24 cellular contexts compared by ENCODE assay signal in the genomic region with DNA sequence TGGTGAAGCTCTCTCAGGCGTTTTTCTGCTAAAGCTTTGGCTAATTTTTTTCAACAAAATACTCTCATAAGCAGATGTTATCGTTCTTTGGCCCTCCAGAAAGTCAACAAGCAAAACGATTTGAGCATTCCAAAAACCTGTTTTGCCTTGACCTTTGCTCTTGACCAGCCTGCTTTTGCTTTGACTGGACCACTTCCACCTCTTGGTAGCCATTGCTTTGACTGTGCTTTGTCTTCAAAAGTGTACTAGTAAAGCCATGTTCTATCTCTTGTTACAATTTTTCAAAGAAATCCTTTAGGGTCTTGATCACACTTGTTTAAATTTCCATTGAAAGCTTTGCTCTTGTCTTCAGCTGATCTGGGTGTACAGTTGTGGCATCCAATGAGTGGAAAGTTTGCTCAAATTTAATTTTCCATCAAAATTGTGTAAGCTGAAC. TPM values are rescaled to one million over a fixed set of nuclear protein-coding genes. Genes with fewer than 3 reads are reported as not detected.
DNase-seq lines count a peak whose midpoint lies in the region; ATAC-seq and TF ChIP-seq lines count a peak whose summit lies in the region.
"Had no signal": no experiment of that assay in that cellular context is flagged by ENCODE, and none has a peak within 500 bp of the region (broad histone marks: within the 10 kb centered on the region; RNA-seq: fewer than 3 reads in every experiment).

No MANE protein-coding gene starts in this region.

- no peak overlapping the region for H3K4me3 ChIP-seq in right lobe of liver
- H3K4me3 ChIP-seq: psoas muscle, SK-N-MC, upper lobe of left lung had no signal

- peak overlapping the region; percentile 46 to 92 (median 81) for H3K27ac ChIP-seq in right lobe of liver
- H3K27ac ChIP-seq: foreskin keratinocyte, psoas muscle, SK-N-MC, upper lobe of left lung, WERI-Rb-1 had no signal

- peaks cover 0 to 54% (median 15%) of the 10 kb centered on the region in 4 donors for H3K36me3 ChIP-seq in right lobe of liver

- DNase-seq in SIG-M5 treated with dmso at 0.1 percent for 504 hours (lab: John Stamatoyannopoulos, UW; ENCODE audit: unreplicated experiment) (peak; percentile 25), SIG-M5 (lab: John Stamatoyannopoulos, UW) (no peak), natural killer cell (no peak), right lobe of liver (peak in 1 of 3 donors; percentile 71)
- DNase-seq in natural killer cell treated with Interleukin-12 subunit alpha and Interleukin-12 subunit beta and Interleukin-15 and Interleukin-18, amount 100 ng/mL, for 72 hours (ENCODE audit: low spot score), result no peak
- no peak for DNase-seq in stimulated activated naive B cell treated with anti-CD40 and anti-IgM and Interleukin-4, amounts not matched to agents 10 μg/mL and 1 μg/mL and 100 μg/mL, for 72 hours
- DNase-seq: 8988T; activated CD4-positive, alpha-beta T cell treated with anti-CD3 and anti-CD28 coated beads, Interleukin-2, amount 50 U/mL, for 48 hours; CD4-positive, CD25-positive, alpha-beta regulatory T cell; DMS 273 treated with DMSO at 0.1 percent for 48 hours; effector CD8-positive, alpha-beta T cell; foreskin keratinocyte; midbrain; NCI-H1105 treated with DMSO at 0.1 percent for 48 hours; NCI-H2029 treated with DMSO at 0.1 percent for 48 hours; NCI-H226; NCI-H748 treated with DMSO at 0.1 percent for 48 hours; psoas muscle; upper lobe of left lung; WERI-Rb-1 had no signal

- WGBS in right lobe of liver (ENCODE audit: insufficient coverage, low coverage, low lambda C conversion rate, missing lambda C conversion rate), result 36% methylated on average over 3 of the region's 3 CpGs

- H3K27me3 Mint-ChIP-seq in natural killer cell (ENCODE audit: low read depth in 2 of 2), result no peaks in the 10 kb centered on the region
- H3K27me3 Mint-ChIP-seq in natural killer cell treated with Interleukin-12 subunit alpha and Interleukin-12 subunit beta and Interleukin-15 and Interleukin-18, amount 100 ng/mL, for 72 hours, result no peaks in the 10 kb centered on the region
- H3K27me3 Mint-ChIP-seq in stimulated activated naive B cell treated with anti-CD40 and anti-IgM and Interleukin-4, amounts not matched to agents 10 μg/mL and 1 μg/mL and 100 μg/mL, for 72 hours, result no peaks in the 10 kb centered on the region
- H3K27me3 Mint-ChIP-seq: CD4-positive, CD25-positive, alpha-beta regulatory T cell had no signal

- TF ChIP-seq CTCF in natural killer cell (IDR thresholded peaks at IDR 0.05), result no peak
- no peak for TF ChIP-seq CTCF in right lobe of liver (IDR thresholded peaks at IDR 0.05)

- no peaks in the 10 kb centered on the region for H3K9me3 ChIP-seq in right lobe of liver
- H3K9me3 ChIP-seq: psoas muscle, upper lobe of left lung had no signal

- H3K4me1 ChIP-seq in right lobe of liver, result peaks cover 0 to 67% (median 29%) of the 10 kb centered on the region in 4 donors

- H3K36me3 Mint-ChIP-seq in natural killer cell, result peaks cover 41% of the 10 kb centered on the region
- peaks cover 49% of the 10 kb centered on the region for H3K36me3 Mint-ChIP-seq in natural killer cell treated with Interleukin-12 subunit alpha and Interleukin-12 subunit beta and Interleukin-15 and Interleukin-18, amount 100 ng/mL, for 72 hours
- H3K36me3 Mint-ChIP-seq in stimulated activated naive B cell treated with anti-CD40 and anti-IgM and Interleukin-4, amounts not matched to agents 10 μg/mL and 1 μg/mL and 100 μg/mL, for 72 hours, result peaks cover 35 to 53% of the 10 kb centered on the region in 2 donors

- H3K9me3 Mint-ChIP-seq in natural killer cell, result no peaks in the 10 kb centered on the region
- H3K9me3 Mint-ChIP-seq in natural killer cell treated with Interleukin-12 subunit alpha and Interleukin-12 subunit beta and Interleukin-15 and Interleukin-18, amount 100 ng/mL, for 72 hours, result no peaks in the 10 kb centered on the region
- H3K9me3 Mint-ChIP-seq in stimulated activated naive B cell treated with anti-CD40 and anti-IgM and Interleukin-4, amounts not matched to agents 10 μg/mL and 1 μg/mL and 100 μg/mL, for 72 hours, result no peaks in the 10 kb centered on the region
- H3K9me3 Mint-ChIP-seq: CD4-positive, CD25-positive, alpha-beta regulatory T cell had no signal

- intact Hi-C loops in natural killer cell (cut with micrococcal nuclease), result no loop called here
- intact Hi-C loops in right lobe of liver (cut with DNase I), result no loop called here

- no peaks in the 10 kb centered on the region for H3K27me3 ChIP-seq in right lobe of liver
- H3K27me3 ChIP-seq: foreskin keratinocyte, upper lobe of left lung had no signal

- no peak overlapping the region for H3K4me3 Mint-ChIP-seq in natural killer cell
- H3K4me3 Mint-ChIP-seq in natural killer cell treated with Interleukin-12 subunit alpha and Interleukin-12 subunit beta and Interleukin-15 and Interleukin-18, amount 100 ng/mL, for 72 hours, result no peak overlapping the region
- H3K4me3 Mint-ChIP-seq in stimulated activated naive B cell treated with anti-CD40 and anti-IgM and Interleukin-4, amounts not matched to agents 10 μg/mL and 1 μg/mL and 100 μg/mL, for 72 hours, result no peak overlapping the region

- H3K4me1 Mint-ChIP-seq in natural killer cell, result peaks cover 58 to 59% of the 10 kb centered on the region in 2 donors
- peaks cover 35 to 50% of the 10 kb centered on the region in 2 donors for H3K4me1 Mint-ChIP-seq in natural killer cell treated with Interleukin-12 subunit alpha and Interleukin-12 subunit beta and Interleukin-15 and Interleukin-18, amount 100 ng/mL, for 72 hours (ENCODE audit: low read depth in 2 of 2)
- H3K4me1 Mint-ChIP-seq in stimulated activated naive B cell treated with anti-CD40 and anti-IgM and Interleukin-4, amounts not matched to agents 10 μg/mL and 1 μg/mL and 100 μg/mL, for 72 hours, result peaks cover 26 to 44% of the 10 kb centered on the region in 2 donors

- TF ChIP-seq POLR2A in right lobe of liver (IDR thresholded peaks at IDR 0.05), result no peak

- peak overlapping the region; percentile 4 to 67 for H3K27ac Mint-ChIP-seq in natural killer cell
- H3K27ac Mint-ChIP-seq in natural killer cell treated with Interleukin-12 subunit alpha and Interleukin-12 subunit beta and Interleukin-15 and Interleukin-18, amount 100 ng/mL, for 72 hours, result peak overlapping the region in 1 of 2 donors; percentile 22
- peak overlapping the region; percentile 56 for H3K27ac Mint-ChIP-seq in stimulated activated naive B cell treated with anti-CD40 and anti-IgM and Interleukin-4, amounts not matched to agents 10 μg/mL and 1 μg/mL and 100 μg/mL, for 72 hours

- ATAC-seq in natural killer cell (no peak), right lobe of liver (peak; percentile 81 to 90 (median 84)), HG03439 (IDR thresholded peaks at IDR 0.05; ENCODE audit: unreplicated experiment) (no peak), HG03039 (IDR thresholded peaks at IDR 0.05; ENCODE audit: unreplicated experiment) (no peak)
- no peak for ATAC-seq in natural killer cell treated with Interleukin-12 subunit alpha and Interleukin-12 subunit beta and Interleukin-15 and Interleukin-18, amount 100 ng/mL, for 72 hours
- no peak for ATAC-seq in stimulated activated naive B cell treated with anti-CD40 and anti-IgM and Interleukin-4, amounts not matched to agents 10 μg/mL and 1 μg/mL and 100 μg/mL, for 72 hours (replicated peaks)
- ATAC-seq: foreskin keratinocyte, HCT116, psoas muscle had no signal

RNA-seq across cellular contexts. Expression of a gene that starts 10.7 kb away (rescaled TPM):
- total RNA-seq in natural killer cell (100 to 1,000 TPM in 1 of 3 donors, 10 to 100 TPM in 2; 89.3 to 113 (median 90.1) TPM), right lobe of liver (10 to 100 TPM in 4 of 6 experiments, 1 to 10 TPM in 2; 7.6 to 22.1 (median 15.7) TPM)
- total RNA-seq in natural killer cell treated with Interleukin-12 subunit alpha and Interleukin-12 subunit beta and Interleukin-15 and Interleukin-18, amount 100 ng/mL, for 72 hours, result 10 to 100 TPM; 33.0 to 35.6 TPM

RNA-seq across cellular contexts. Expression of a gene that starts 43.0 kb away (rescaled TPM):
- total RNA-seq in natural killer cell (100 to 1,000 TPM; 107 to 120 (median 115) TPM), right lobe of liver (100 to 1,000 TPM; 100 to 132 (median 120) TPM)
- 100 to 1,000 TPM; 320 to 337 TPM for total RNA-seq in natural killer cell treated with Interleukin-12 subunit alpha and Interleukin-12 subunit beta and Interleukin-15 and Interleukin-18, amount 100 ng/mL, for 72 hours

Comparison
In these comparisons a context has a peak if more than half of its experiments do, and no peak if none do; other contexts are left out.
1. ATAC-seq: peak in right lobe of liver (4 of 4); none in natural killer cell (0 of 3), natural killer cell treated with Interleukin-12 subunit alpha and Interleukin-12 subunit beta and Interleukin-15 and Interleukin-18, amount 100 ng/mL, for 72 hours (0 of 2), stimulated activated naive B cell treated with anti-CD40 and anti-IgM and Interleukin-4, amounts not matched to agents 10 μg/mL and 1 μg/mL and 100 μg/mL, for 72 hours (0 of 2), HG03439 (single experiment) and HG03039 (single experiment).